ENCODE assay signal across 13 cellular contexts in genomic region chr3:43870844-43871626, GRCh38.
A peak's percentile ranks its signal among the peaks of the same experiment; 100 is the strongest.
DNase-seq lines count a peak whose midpoint lies in the region; ATAC-seq, FAIRE-seq and TF ChIP-seq lines count a peak whose summit lies in the region.
"Had no signal": no experiment of that assay in that cellular context is flagged by ENCODE, and none has a peak within 500 bp of the region (broad histone marks: within the 10 kb centered on the region; RNA-seq: fewer than 3 reads in every experiment).

No MANE protein-coding gene starts in this region.

- WGBS in stomach, 5 donors = 27 to 45% (median 31%) methylated on average over 2 of the region's 2 CpGs

- TF ChIP-seq POLR2A in endothelial cell of umbilical vein (IDR thresholded peaks at IDR 0.05; ENCODE audit: low read depth, low read length) (no peak), stomach (IDR thresholded peaks at IDR 0.05) (no peak)

- no peak overlapping the region for H3K4me3 Mint-ChIP-seq in WTC11

- peaks cover 3% of the 10 kb centered on the region; the same call in 1 of the 2 replicates for H3K27me3 Mint-ChIP-seq in WTC11 (ENCODE audit: low read depth)

- CTCF ChIA-PET in endothelial cell of umbilical vein (lab: Charles Lee) (interaction anchor here (0.8 to 11.9 kb wide), 4 partner anchors 8 to 23 kb away, joined by 3 to 140 read pairs (median 4); no protein-coding TSS in a partner anchor), WTC11 (lab: Charles Lee) (interaction anchor here (1.8 to 3.1 kb wide), 3 partner anchors 8 to 16 kb away, joined by 12 to 21 read pairs (median 15); no protein-coding TSS in a partner anchor), OCI-LY7 (lab: Charles Lee; ENCODE audit: unreplicated experiment) (no interaction called here)

- ATAC-seq in WTC11 = no peak
- ATAC-seq in GM18511 (IDR thresholded peaks at IDR 0.05; ENCODE audit: unreplicated experiment) = no peak

- H3K36me3 Mint-ChIP-seq in WTC11 = peaks cover 5% of the 10 kb centered on the region

- peaks cover 9% of the 10 kb centered on the region for H3K9me3 Mint-ChIP-seq in WTC11

- peaks cover 27% of the 10 kb centered on the region for H3K4me1 Mint-ChIP-seq in WTC11

- no peak overlapping the region for H2AFZ ChIP-seq in endothelial cell of umbilical vein (ENCODE audit: low read depth, low read length)
- H2AFZ ChIP-seq in osteoblast (ENCODE audit: low read length) = no peak overlapping the region
- H2AFZ ChIP-seq in OCI-LY7 (ENCODE audit: low read length) = no peak overlapping the region

- H3K9me2 ChIP-seq in OCI-LY7 (ENCODE audit: insufficient read depth, low read length) = no peaks in the 10 kb centered on the region

- H3K9me1 ChIP-seq in endothelial cell of umbilical vein (replicated peaks; ENCODE audit: control insufficient read depth, extremely low read depth, insufficient read depth, low read length) = no peaks in the 10 kb centered on the region

- no TSS peak for BruUV-seq in endothelial cell of umbilical vein (replicated peaks; lab: Mats Ljungman, UMichigan)
- BruUV-seq in OCI-LY7 (replicated peaks; lab: Mats Ljungman, UMichigan) = no TSS peak

- no peaks in the 10 kb centered on the region for H3K79me2 ChIP-seq in endothelial cell of umbilical vein (ENCODE audit: control insufficient read depth, insufficient read depth, low read length)
- no peaks in the 10 kb centered on the region for H3K79me2 ChIP-seq in osteoblast (ENCODE audit: insufficient read depth, low read length)
- no peaks in the 10 kb centered on the region for H3K79me2 ChIP-seq in OCI-LY7 (ENCODE audit: insufficient read depth, low read depth, low read length)

- H3K9me3 ChIP-seq in SJSA1 (replicated peaks) = no peaks in the 10 kb centered on the region
- H3K9me3 ChIP-seq in endothelial cell of umbilical vein (replicated peaks; ENCODE audit: control insufficient read depth, insufficient read depth, low read length) = no peaks in the 10 kb centered on the region
- H3K9me3 ChIP-seq in osteoblast (ENCODE audit: low read depth, low read length) = no peaks in the 10 kb centered on the region
- no peaks in the 10 kb centered on the region for H3K9me3 ChIP-seq in stomach
- H3K9me3 ChIP-seq in OCI-LY7 (ENCODE audit: low read length) = no peaks in the 10 kb centered on the region
- H3K9me3 ChIP-seq: sigmoid colon had no signal

- H3K4me3 ChIP-seq in SJSA1 = no peak overlapping the region
- no peak overlapping the region for H3K4me3 ChIP-seq in endothelial cell of umbilical vein (replicated peaks in 1 of 3; ENCODE audit: insufficient read depth in 1 of 3, low read depth in 1 of 3, low read length in 3 of 3)
- H3K4me3 ChIP-seq in osteoblast (ENCODE audit: insufficient read depth, low read length) = no peak overlapping the region
- no peak overlapping the region for H3K4me3 ChIP-seq in stomach
- H3K4me3 ChIP-seq in OCI-LY7 (ENCODE audit: low read depth, low read length, poor library complexity, severe bottlenecking) = no peak overlapping the region
- H3K4me3 ChIP-seq: sigmoid colon had no signal

- peak overlapping the region; percentile 79 for H3K27ac ChIP-seq in SJSA1
- H3K27ac ChIP-seq in endothelial cell of umbilical vein (ENCODE audit: insufficient read depth, low read depth, low read length) = no peak overlapping the region
- peak overlapping the region; percentile 88 for H3K27ac ChIP-seq in osteoblast (ENCODE audit: low read depth, low read length)
- H3K27ac ChIP-seq in stomach = no peak overlapping the region
- no peak overlapping the region for H3K27ac ChIP-seq in OCI-LY7 (ENCODE audit: low read depth, low read length, poor library complexity, severe bottlenecking)
- H3K27ac ChIP-seq: sigmoid colon had no signal

- H3K36me3 ChIP-seq in SJSA1 = no peaks in the 10 kb centered on the region
- no peaks in the 10 kb centered on the region for H3K36me3 ChIP-seq in endothelial cell of umbilical vein (ENCODE audit: control insufficient read depth in 2 of 2, extremely low read depth in 1 of 2, insufficient read depth in 2 of 2, low read length in 2 of 2)
- no peaks in the 10 kb centered on the region for H3K36me3 ChIP-seq in osteoblast (ENCODE audit: insufficient read depth, low read length)
- H3K36me3 ChIP-seq in stomach = no peaks in the 10 kb centered on the region
- no peaks in the 10 kb centered on the region for H3K36me3 ChIP-seq in OCI-LY7 (ENCODE audit: insufficient read depth, low read length)
- H3K36me3 ChIP-seq: sigmoid colon had no signal

- H4K20me1 ChIP-seq in endothelial cell of umbilical vein (replicated peaks; ENCODE audit: control insufficient read depth, extremely low read depth, insufficient read depth, low read length) = no peaks in the 10 kb centered on the region
- H4K20me1 ChIP-seq in osteoblast (ENCODE audit: insufficient read depth, low read length) = no peaks in the 10 kb centered on the region
- H4K20me1 ChIP-seq in OCI-LY7 (ENCODE audit: insufficient read depth, low read length) = no peaks in the 10 kb centered on the region

- POLR2A ChIA-PET in endothelial cell of umbilical vein (lab: Charles Lee) (no interaction called here), WTC11 (lab: Charles Lee) (no interaction called here), OCI-LY7 (lab: Charles Lee) (interaction anchor here (0.8 kb wide), 1 partner anchor 24 kb away, joined by 3 read pairs; no protein-coding TSS in a partner anchor)

- intact Hi-C loops in endothelial cell of umbilical vein (cut with micrococcal nuclease) (loop anchor here (1.0 to 5.0 kb wide), 2 partner anchors 102 to 164 kb away; no protein-coding TSS in a partner anchor), stomach (cut with DNase I; ENCODE audit: low total_unique reads) (no loop called here), OCI-LY7 (cut with micrococcal nuclease; ENCODE audit: unreplicated experiment) (loop anchor here (10.0 kb wide), 1 partner anchor 244 kb away; no protein-coding TSS in a partner anchor)

- H3K27ac Mint-ChIP-seq in WTC11 = no peak overlapping the region

- no peak for TF ChIP-seq EP300 in stomach (IDR thresholded peaks at IDR 0.05)

- H3K27me3 ChIP-seq in SJSA1 (replicated peaks) (no peaks in the 10 kb centered on the region), endothelial cell of umbilical vein (ENCODE audit: control insufficient read depth in 2 of 2, insufficient read depth in 2 of 2, low read length in 2 of 2) (no peaks in the 10 kb centered on the region), osteoblast (ENCODE audit: insufficient read depth, low read length) (no peaks in the 10 kb centered on the region), stomach (peaks cover 0 to 5% (median 0%) of the 10 kb centered on the region in 3 donors)
- H3K27me3 ChIP-seq: sigmoid colon had no signal

- dilution Hi-C loops in endothelial cell of umbilical vein (cut with MboI; ENCODE audit: extremely low pct_ligation_motif_present, low sequenced_read_pairs) = no loop called here

- no peak for TF ChIP-seq CTCF in endothelial cell of umbilical vein (IDR thresholded peaks at IDR 0.05; ENCODE audit: extremely low read depth in 1 of 2, insufficient read depth in 1 of 2, low read depth in 1 of 2, low read length in 2 of 2)
- no peak for TF ChIP-seq CTCF in osteoblast (IDR thresholded peaks at IDR 0.05; ENCODE audit: extremely low read depth, low read depth, low read length)
- no peak for TF ChIP-seq CTCF in WTC11 (IDR thresholded peaks at IDR 0.05)
- TF ChIP-seq CTCF in stomach (IDR thresholded peaks at IDR 0.05) = no peak
- no peak for TF ChIP-seq CTCF in OCI-LY7 (conservative IDR thresholded peaks at IDR 0.05; ENCODE audit: low read length)

- peak; percentile 67 for FAIRE-seq in endothelial cell of umbilical vein (lab: Jason Lieb, UNC)
- FAIRE-seq: TTC549 had no signal

- H3K9ac ChIP-seq in endothelial cell of umbilical vein (replicated peaks; ENCODE audit: extremely low read depth, insufficient read depth, low read length) = no peak overlapping the region

- peak; percentile 14 for DNase-seq in EL
- no peak for DNase-seq in SJSA1 (ENCODE audit: low read depth in 1 of 2, low spot score in 2 of 2)
- no peak for DNase-seq in endothelial cell of umbilical vein (ENCODE audit: low read depth, low spot score)
- no peak for DNase-seq in osteoblast (ENCODE audit: insufficient read length, low spot score, missing footprints)
- DNase-seq in WTC11 (ENCODE audit: low spot score) = no peak
- DNase-seq in stomach = no peak
- DNase-seq in OCI-LY7 (ENCODE audit: low spot score) = no peak
- DNase-seq: AML-193; GOT3; sigmoid colon; stimulated activated CD4-positive, alpha-beta T cell treated with anti-CD3 and anti-CD28 coated beads, Interleukin-2, amount 100 ng/mL, for 24 hours had no signal

- H3K4me1 ChIP-seq in SJSA1 (replicated peaks) = peaks cover 67% of the 10 kb centered on the region
- H3K4me1 ChIP-seq in endothelial cell of umbilical vein (ENCODE audit: control insufficient read depth, extremely low read depth, insufficient read depth, low read length) = peaks cover 49% of the 10 kb centered on the region
- H3K4me1 ChIP-seq in osteoblast (ENCODE audit: insufficient read depth, low read length) = peaks cover 73% of the 10 kb centered on the region
- H3K4me1 ChIP-seq in stomach = peaks cover 0 to 17% (median 9%) of the 10 kb centered on the region in 4 donors
- peaks cover 7% of the 10 kb centered on the region for H3K4me1 ChIP-seq in OCI-LY7 (ENCODE audit: insufficient read depth, low read length, poor library complexity, severe bottlenecking)
- H3K4me1 ChIP-seq: sigmoid colon had no signal

- no peak overlapping the region for H3K4me2 ChIP-seq in endothelial cell of umbilical vein (ENCODE audit: insufficient read depth, low read length)
- peak overlapping the region; percentile 56 for H3K4me2 ChIP-seq in osteoblast (ENCODE audit: insufficient read depth, low read length)
- H3K4me2 ChIP-seq in OCI-LY7 (ENCODE audit: low read length) = no peak overlapping the region

TF ChIP-seq in endothelial cell of umbilical vein, 7 proteins besides CTCF, POLR2A, EP300 and RAD21:
- no peak for TF ChIP-seq GATA2 (IDR thresholded peaks at IDR 0.05; ENCODE audit: insufficient read depth, insufficient read length, low read depth, low read length)
- TF ChIP-seq FOS (IDR thresholded peaks at IDR 0.05; ENCODE audit: borderline replicate concordance, insufficient read depth, low read length) = no peak
- no peak for TF ChIP-seq EZH2 (IDR thresholded peaks at IDR 0.05; ENCODE audit: borderline replicate concordance, low read depth, low read length, severe bottlenecking)
TF ChIP-seq in endothelial cell of umbilical vein: peak in this region for 0.

Comparison
In these comparisons a context has a peak if more than half of its experiments do, and no peak if none do; other contexts are left out.
1. H3K27ac ChIP-seq: peak in SJSA1 (single experiment) and osteoblast (single experiment); none in endothelial cell of umbilical vein (single experiment), stomach (0 of 5) and OCI-LY7 (single experiment).